ENCODE assay signal across 17 cellular contexts in the genomic region with DNA sequence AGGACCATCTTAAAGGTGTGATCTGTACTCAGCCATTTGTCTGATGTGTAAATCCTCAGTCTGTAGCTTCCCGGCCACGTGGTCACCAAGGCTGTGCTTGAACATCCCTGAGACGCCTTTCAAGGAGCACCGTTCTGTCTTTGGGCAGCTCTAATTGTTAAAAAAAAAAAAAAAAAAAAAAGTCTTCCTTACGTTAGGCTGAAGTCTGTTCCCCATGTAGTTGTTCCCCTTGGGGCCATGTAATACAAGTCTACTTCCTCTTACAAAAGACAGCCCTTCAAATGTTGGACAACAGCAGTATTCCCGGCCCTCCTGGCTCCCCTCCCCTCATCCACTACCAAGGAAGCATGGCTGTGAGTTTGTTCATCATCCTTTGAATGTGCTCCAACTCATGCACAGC.
A peak's percentile ranks its signal among the peaks of the same experiment; 100 is the strongest.
DNase-seq lines count a peak whose midpoint lies in the region; ATAC-seq and TF ChIP-seq lines count a peak whose summit lies in the region.
"Had no signal": no experiment of that assay in that cellular context is flagged by ENCODE, and none has a peak within 500 bp of the region (broad histone marks: within the 10 kb centered on the region; RNA-seq: fewer than 3 reads in every experiment).

No MANE protein-coding gene starts in this region.

- H2AFZ ChIP-seq in neural cell (ENCODE audit: low read depth, low read length): no peak overlapping the region
- H2AFZ ChIP-seq: PC-9 had no signal

- H3K27me3 Mint-ChIP-seq in effector memory CD8-positive, alpha-beta T cell: no peaks in the 10 kb centered on the region
- H3K27me3 Mint-ChIP-seq: CD4-positive, alpha-beta memory T cell had no signal

- peak; percentile 5 for DNase-seq in CD1c-positive myeloid dendritic cell (ENCODE audit: extremely low spot score)
- peak; percentile 73 for DNase-seq in NB4 (ENCODE audit: low read depth)
- DNase-seq in effector memory CD8-positive, alpha-beta T cell: no peak
- no peak for DNase-seq in dermis blood vessel endothelial cell
- DNase-seq in activated CD4-positive, CD25-positive, alpha-beta regulatory T cell (lab: John Stamatoyannopoulos, UW): no peak
- no peak for DNase-seq in spleen
- DNase-seq: ACHN; AML-193; CD4-positive, alpha-beta memory T cell; H7; IMR-90; Kasumi-1; NCI-H187; NCI-H774; PC-9 had no signal

- peaks cover 70 to 78% of the 10 kb centered on the region in 2 donors for H3K4me1 Mint-ChIP-seq in effector memory CD8-positive, alpha-beta T cell (ENCODE audit: low read depth in 2 of 2)

- no peaks in the 10 kb centered on the region for H3K36me3 ChIP-seq in neural cell (ENCODE audit: insufficient read depth, low read length)
- no peaks in the 10 kb centered on the region for H3K36me3 ChIP-seq in spleen
- H3K36me3 ChIP-seq: SJSA1 had no signal

- no peak for ATAC-seq in effector memory CD8-positive, alpha-beta T cell (replicated peaks)

- H3F3A ChIP-seq in neural cell (ENCODE audit: insufficient read depth, low read length, poor library complexity, severe bottlenecking): no peaks in the 10 kb centered on the region

- H3K9me3 ChIP-seq in neural cell (ENCODE audit: low read length) (no peaks in the 10 kb centered on the region), spleen (no peaks in the 10 kb centered on the region)
- H3K9me3 ChIP-seq: SJSA1 had no signal

- H3K27me3 ChIP-seq in neural cell (ENCODE audit: insufficient read depth, low read depth, low read length) (no peaks in the 10 kb centered on the region), spleen (replicated peaks in 1 of 7) (no peaks in the 10 kb centered on the region)
- H3K27me3 ChIP-seq: SJSA1 had no signal

- H3K9ac ChIP-seq in neural cell (ENCODE audit: low read length): no peak overlapping the region

- H3K4me2 ChIP-seq in neural cell (ENCODE audit: low read length): no peak overlapping the region
- H3K4me2 ChIP-seq: PC-9 had no signal

- intact Hi-C loops in spleen (cut with DNase I; ENCODE audit: low total_unique reads): no loop called here

- H3K27ac Mint-ChIP-seq in effector memory CD8-positive, alpha-beta T cell: peak overlapping the region; percentile 49 to 56

- no peak for TF ChIP-seq EP300 in neural cell (conservative IDR thresholded peaks at IDR 0.05; ENCODE audit: poor library complexity, severe bottlenecking)

- no peak for TF ChIP-seq POLR2A in NB4 (IDR thresholded peaks at IDR 0.05; ENCODE audit: extremely low read depth, insufficient read length)
- no peak for TF ChIP-seq POLR2A in spleen (IDR thresholded peaks at IDR 0.05)

- H3K36me3 Mint-ChIP-seq in effector memory CD8-positive, alpha-beta T cell (ENCODE audit: insufficient read depth): peaks cover 31% of the 10 kb centered on the region

- H3K4me1 ChIP-seq in spleen: peaks cover 0 to 16% (median 7%) of the 10 kb centered on the region in 6 donors
- H3K4me1 ChIP-seq: SJSA1 had no signal

- H3K4me3 Mint-ChIP-seq in effector memory CD8-positive, alpha-beta T cell: peak overlapping the region; percentile 26 to 46

- TF ChIP-seq RAD21 in neural cell (conservative IDR thresholded peaks at IDR 0.05): no peak

- no peaks in the 10 kb centered on the region for H3K9me2 ChIP-seq in neural cell (ENCODE audit: insufficient read depth, low read length)

- peaks cover 98% of the 10 kb centered on the region for H3K79me2 ChIP-seq in neural cell (replicated peaks; ENCODE audit: insufficient read depth, low read length)

- 40 to 57% (median 52%) methylated on average over 6 of the region's 6 CpGs for WGBS in spleen, 5 donors

- no peak overlapping the region for H3K4me3 ChIP-seq in NB4 (ENCODE audit: low read depth, low read length)
- H3K4me3 ChIP-seq in neural cell (ENCODE audit: low read length): peak overlapping the region; percentile 8
- no peak overlapping the region for H3K4me3 ChIP-seq in spleen
- H3K4me3 ChIP-seq: PC-9, SJSA1 had no signal

- TF ChIP-seq CTCF in NB4 (IDR thresholded peaks at IDR 0.05; ENCODE audit: low read depth, low read length) (no peak), neural cell (IDR thresholded peaks at IDR 0.05; ENCODE audit: poor library complexity, severe bottlenecking) (no peak), spleen (IDR thresholded peaks at IDR 0.05 in 8 of 11, conservative IDR thresholded peaks at IDR 0.05 in 3 of 11) (no peak)

- H3K27ac ChIP-seq in neural cell (ENCODE audit: low read length) (no peak overlapping the region), spleen (no peak overlapping the region)
- H3K27ac ChIP-seq: PC-9, SJSA1 had no signal

- H4K20me1 ChIP-seq in neural cell (ENCODE audit: insufficient read depth): peaks cover 93% of the 10 kb centered on the region

- no peaks in the 10 kb centered on the region for H3K9me3 Mint-ChIP-seq in effector memory CD8-positive, alpha-beta T cell
- H3K9me3 Mint-ChIP-seq: CD4-positive, alpha-beta memory T cell had no signal

TF ChIP-seq in neural cell, 6 proteins besides CTCF, POLR2A, EP300 and RAD21:
- no peak for TF ChIP-seq TAF1 (IDR thresholded peaks at IDR 0.05; ENCODE audit: low read depth)
- TF ChIP-seq SMC3 (conservative IDR thresholded peaks at IDR 0.05; ENCODE audit: poor library complexity): no peak
- TF ChIP-seq EZH2 (IDR thresholded peaks at IDR 0.05; ENCODE audit: borderline replicate concordance, insufficient read depth, low read length, poor library complexity, severe bottlenecking): no peak
- TF ChIP-seq MXI1 (conservative IDR thresholded peaks at IDR 0.05; ENCODE audit: poor library complexity, severe bottlenecking): no peak
- TF ChIP-seq, protein P1, sequence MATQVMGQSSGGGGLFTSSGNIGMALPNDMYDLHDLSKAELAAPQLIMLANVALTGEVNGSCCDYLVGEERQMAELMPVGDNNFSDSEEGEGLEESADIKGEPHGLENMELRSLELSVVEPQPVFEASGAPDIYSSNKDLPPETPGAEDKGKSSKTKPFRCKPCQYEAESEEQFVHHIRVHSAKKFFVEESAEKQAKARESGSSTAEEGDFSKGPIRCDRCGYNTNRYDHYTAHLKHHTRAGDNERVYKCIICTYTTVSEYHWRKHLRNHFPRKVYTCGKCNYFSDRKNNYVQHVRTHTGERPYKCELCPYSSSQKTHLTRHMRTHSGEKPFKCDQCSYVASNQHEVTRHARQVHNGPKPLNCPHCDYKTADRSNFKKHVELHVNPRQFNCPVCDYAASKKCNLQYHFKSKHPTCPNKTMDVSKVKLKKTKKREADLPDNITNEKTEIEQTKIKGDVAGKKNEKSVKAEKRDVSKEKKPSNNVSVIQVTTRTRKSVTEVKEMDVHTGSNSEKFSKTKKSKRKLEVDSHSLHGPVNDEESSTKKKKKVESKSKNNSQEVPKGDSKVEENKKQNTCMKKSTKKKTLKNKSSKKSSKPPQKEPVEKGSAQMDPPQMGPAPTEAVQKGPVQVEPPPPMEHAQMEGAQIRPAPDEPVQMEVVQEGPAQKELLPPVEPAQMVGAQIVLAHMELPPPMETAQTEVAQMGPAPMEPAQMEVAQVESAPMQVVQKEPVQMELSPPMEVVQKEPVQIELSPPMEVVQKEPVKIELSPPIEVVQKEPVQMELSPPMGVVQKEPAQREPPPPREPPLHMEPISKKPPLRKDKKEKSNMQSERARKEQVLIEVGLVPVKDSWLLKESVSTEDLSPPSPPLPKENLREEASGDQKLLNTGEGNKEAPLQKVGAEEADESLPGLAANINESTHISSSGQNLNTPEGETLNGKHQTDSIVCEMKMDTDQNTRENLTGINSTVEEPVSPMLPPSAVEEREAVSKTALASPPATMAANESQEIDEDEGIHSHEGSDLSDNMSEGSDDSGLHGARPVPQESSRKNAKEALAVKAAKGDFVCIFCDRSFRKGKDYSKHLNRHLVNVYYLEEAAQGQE (IDR thresholded peaks at IDR 0.05; ENCODE audit: borderline replicate concordance): no peak
- TF ChIP-seq POLR2AphosphoS5 (IDR thresholded peaks at IDR 0.05): no peak

Comparison
In these comparisons a context has a peak if more than half of its experiments do, and no peak if none do; other contexts are left out.
1. DNase-seq: peak in CD1c-positive myeloid dendritic cell (single experiment) and NB4 (single experiment); none in effector memory CD8-positive, alpha-beta T cell (0 of 3), dermis blood vessel endothelial cell (single experiment), activated CD4-positive, CD25-positive, alpha-beta regulatory T cell (0 of 4) and spleen (single experiment).